Comparison of ENCODE assay signal across 8 cellular contexts in genomic region chr9:131738293-131738692, GRCh38. TPM values are rescaled to one million over a fixed set of nuclear protein-coding genes. Genes with fewer than 3 reads are reported as not detected.
A peak's percentile ranks its signal among the peaks of the same experiment; 100 is the strongest.
DNase-seq lines count a peak whose midpoint lies in the region; ATAC-seq and TF ChIP-seq lines count a peak whose summit lies in the region.

No MANE protein-coding gene starts in this region.

- no peaks in the 10 kb centered on the region for H3K27me3 ChIP-seq in H9 (ENCODE audit: insufficient read depth, low read length)

- H4K20me1 ChIP-seq in H9 (ENCODE audit: control insufficient read depth, insufficient read depth, insufficient read length): no peaks in the 10 kb centered on the region

- no peak overlapping the region for H2AFZ ChIP-seq in H9 (ENCODE audit: low read length)

- peak overlapping the region; percentile 96 for H3K4me2 ChIP-seq in H9 (ENCODE audit: insufficient read depth, insufficient read length, low read length)

- H2BK5ac ChIP-seq in H9 (ENCODE audit: insufficient read length, low read length): no peak overlapping the region

- no peak for ATAC-seq in activated CD4-positive, CD25-positive, alpha-beta regulatory T cell treated with anti-CD3 and anti-CD28 coated beads, Interleukin-2, amount 50 U/mL, for 24 hours
- ATAC-seq in GM21381 (IDR thresholded peaks at IDR 0.05; ENCODE audit: unreplicated experiment) (no peak), HG03045 (IDR thresholded peaks at IDR 0.05; ENCODE audit: unreplicated experiment) (no peak)

- H3K23ac ChIP-seq in H9 (ENCODE audit: insufficient read length, low read depth, low read length): no peak overlapping the region

- H2AK5ac ChIP-seq in H9 (ENCODE audit: insufficient read length, low read length): no peak overlapping the region

- H3K18ac ChIP-seq in H9 (ENCODE audit: insufficient read length, low read depth, low read length): no peak overlapping the region

- peaks cover 3% of the 10 kb centered on the region for H3K79me1 ChIP-seq in H9 (ENCODE audit: insufficient read depth, low read depth, low read length, poor library complexity, severe bottlenecking)

- peaks cover 32% of the 10 kb centered on the region; the same call in 1 of the 2 replicates for H3K79me2 ChIP-seq in H9 (ENCODE audit: insufficient read depth, low read length)

- H2BK12ac ChIP-seq in H9 (ENCODE audit: insufficient read length, low read depth, low read length): no peak overlapping the region

- peak overlapping the region; percentile 86 to 90 for H3K4me3 Mint-ChIP-seq in H9
- H3K4me3 Mint-ChIP-seq in glutamatergic neuron (ENCODE audit: unreplicated experiment): peak overlapping the region; percentile 96

- H4K5ac ChIP-seq in H9 (ENCODE audit: insufficient read length, low read depth, low read length): no peak overlapping the region

- peaks cover 2% of the 10 kb centered on the region; the same call in 1 of the 2 replicates for H3K4me1 ChIP-seq in H9 (ENCODE audit: insufficient read depth, low read length)

- H3K4ac ChIP-seq in H9 (ENCODE audit: low read depth, low read length): no peak overlapping the region

- H2BK20ac ChIP-seq in H9 (ENCODE audit: low read depth, low read length, poor library complexity, severe bottlenecking): no peak overlapping the region

- H4K91ac ChIP-seq in H9 (ENCODE audit: insufficient read length, low read depth, low read length): no peak overlapping the region

- TF ChIP-seq CTCF in H9 (conservative IDR thresholded peaks at IDR 0.05): no peak
- TF ChIP-seq CTCF in VCaP (conservative IDR thresholded peaks at IDR 0.05): no peak
- TF ChIP-seq CTCF in glutamatergic neuron (IDR thresholded peaks at IDR 0.05; ENCODE audit: partially characterized antibody, unreplicated experiment): no peak

- peaks cover 7 to 8% of the 10 kb centered on the region in 2 experiments for H3K9me3 Mint-ChIP-seq in H9
- H3K9me3 Mint-ChIP-seq in glutamatergic neuron (ENCODE audit: unreplicated experiment): peaks cover 14% of the 10 kb centered on the region

- no peak overlapping the region for H3T11ph ChIP-seq in H9 (ENCODE audit: low read length)

- WGBS in H9 (ENCODE audit: extremely low coverage, insufficient read length, low lambda C conversion rate): no CpG with 5 or more reads among the region's 6 CpGs

- DNase-seq in H9 (no peak), glutamatergic neuron (no peak), NCI-H82 treated with DMSO at 0.1 percent for 48 hours (lab: John Stamatoyannopoulos, UW; ENCODE audit: unreplicated experiment) (no peak)

- H2BK15ac ChIP-seq in H9 (ENCODE audit: low read depth, low read length): no peak overlapping the region

- no peak overlapping the region for H3K9ac ChIP-seq in H9 (ENCODE audit: extremely low read depth, insufficient read length, low read length)

- no peak overlapping the region for H4K8ac ChIP-seq in H9 (replicated peaks; ENCODE audit: insufficient read length, low read depth, low read length)

- H3K4me3 ChIP-seq in skin epidermis: peak overlapping the region in 6 of 7 experiments; percentile 36 to 70 (median 58)

- H3K4me1 Mint-ChIP-seq in H9 (peaks cover 28 to 45% of the 10 kb centered on the region in 2 experiments), glutamatergic neuron (ENCODE audit: low read depth, unreplicated experiment) (peaks cover 42% of the 10 kb centered on the region)

- H3K56ac ChIP-seq in H9 (ENCODE audit: insufficient read length, low read depth, low read length): no peak overlapping the region

- no peak overlapping the region for H2BK120ac ChIP-seq in H9 (ENCODE audit: low read depth, low read length, poor library complexity, severe bottlenecking)

- H3K27me3 Mint-ChIP-seq in H9 (ENCODE audit: low read depth): no peaks in the 10 kb centered on the region
- peaks cover 11% of the 10 kb centered on the region for H3K27me3 Mint-ChIP-seq in glutamatergic neuron (ENCODE audit: unreplicated experiment)

- H3K27ac ChIP-seq in H9 (ENCODE audit: insufficient read length, low read depth, low read length) (no peak overlapping the region), VCaP (peak overlapping the region; percentile 93), skin epidermis (peak overlapping the region in 18 of 21 experiments; percentile 75 to 93 (median 88))

- H3K9me3 ChIP-seq in H9 (ENCODE audit: control insufficient read depth, low read depth, low read length): no peaks in the 10 kb centered on the region

- H3K23me2 ChIP-seq in H9 (ENCODE audit: insufficient read length, low read depth, low read length, poor library complexity, severe bottlenecking): peaks cover 4% of the 10 kb centered on the region

- no peak overlapping the region for H3K27ac Mint-ChIP-seq in H9
- H3K27ac Mint-ChIP-seq in glutamatergic neuron (ENCODE audit: unreplicated experiment): peak overlapping the region; percentile 96

- peaks cover 4 to 12% (median 8%) of the 10 kb centered on the region in 3 experiments; a peak in 5 of 7 replicates for H3K36me3 Mint-ChIP-seq in H9 (ENCODE audit: insufficient read depth in 1 of 3, low read depth in 3 of 3)
- H3K36me3 Mint-ChIP-seq in glutamatergic neuron (ENCODE audit: unreplicated experiment): no peaks in the 10 kb centered on the region

- H3K14ac ChIP-seq in H9 (ENCODE audit: insufficient read depth, low read length): no peak overlapping the region

RNA-seq across cellular contexts. Expression of gene RAPGEF1, which starts 1.6 kb away (rescaled TPM):
- total RNA-seq in H9 (2021) (53.9 and 55.6 TPM in 2 replicates), glutamatergic neuron (ENCODE audit: unreplicated experiment) (319 TPM)
